ENCODE assay signal across 22 cellular contexts in the genomic region with DNA sequence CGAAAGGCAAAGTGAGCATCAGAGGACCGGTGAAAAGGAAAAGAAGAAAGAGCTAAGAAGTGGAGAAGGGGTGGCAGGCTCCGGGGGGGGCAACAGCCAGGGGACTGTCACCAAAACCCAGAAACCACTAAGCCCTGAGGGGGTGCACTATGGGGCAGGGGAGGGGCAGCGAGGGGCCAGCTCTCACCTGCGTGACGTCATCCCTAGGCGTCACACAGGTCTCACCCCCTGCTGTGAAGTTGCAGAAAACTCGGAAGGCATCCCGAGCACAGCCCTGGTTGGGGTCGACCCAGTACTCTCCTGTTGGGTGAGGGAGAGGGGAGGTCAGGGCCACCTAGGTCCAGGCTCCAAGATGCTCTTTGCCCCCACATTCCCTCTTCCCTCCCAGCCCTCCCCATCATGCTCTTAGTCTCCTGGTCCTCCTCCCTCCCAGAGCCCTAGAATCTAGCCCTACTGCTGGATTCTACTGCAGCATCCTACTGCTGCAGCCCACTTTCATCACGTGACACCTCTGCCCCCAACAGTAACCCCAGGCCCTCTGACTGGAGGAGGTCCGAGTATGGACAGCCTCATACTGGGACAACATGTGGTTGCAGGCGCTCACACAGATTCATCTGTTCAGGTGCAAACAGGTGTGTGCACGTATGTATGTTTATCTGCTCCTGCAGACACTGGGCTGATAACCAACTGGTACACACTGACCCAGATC. TPM values are rescaled to one million over a fixed set of nuclear protein-coding genes. Genes with fewer than 3 reads are reported as not detected.
DNase-seq lines count a peak whose midpoint lies in the region; ATAC-seq, FAIRE-seq and TF ChIP-seq lines count a peak whose summit lies in the region.
"Had no signal": no experiment of that assay in that cellular context is flagged by ENCODE, and none has a peak within 500 bp of the region (broad histone marks: within the 10 kb centered on the region; RNA-seq: fewer than 3 reads in every experiment).

No MANE protein-coding gene starts in this region.

- H2BK12ac ChIP-seq in H9 (ENCODE audit: insufficient read length, low read depth, low read length), result no peak overlapping the region

- no peaks in the 10 kb centered on the region for H3K9me3 ChIP-seq in HepG2 (ENCODE audit: low read length)
- H3K9me3 ChIP-seq in right lobe of liver, result no peaks in the 10 kb centered on the region
- no peaks in the 10 kb centered on the region for H3K9me3 ChIP-seq in endodermal cell (ENCODE audit: control insufficient read depth, low read length)
- H3K9me3 ChIP-seq in H9 (ENCODE audit: control insufficient read depth, low read depth, low read length), result no peaks in the 10 kb centered on the region
- H3K9me3 ChIP-seq: A549; BLaER1 treated with 17β-estradiol and CSF1 and Interleukin-3, amounts not matched to agents 10 nM and 100 nM; SJCRH30 had no signal

- H3K4me3 ChIP-seq in HepG2 (replicated peaks in 1 of 3; ENCODE audit: insufficient read depth in 1 of 3, low read depth in 2 of 3, low read length in 3 of 3) (no peak overlapping the region), right lobe of liver (no peak overlapping the region), endodermal cell (ENCODE audit: low read length) (no peak overlapping the region)
- H3K4me3 ChIP-seq: A549; BLaER1 treated with 17β-estradiol and CSF1 and Interleukin-3, amounts not matched to agents 10 nM and 100 nM; GM23248; PC-9; SJCRH30 had no signal

- no peak overlapping the region for H3K23ac ChIP-seq in H9 (ENCODE audit: insufficient read length, low read depth, low read length)

- no peak overlapping the region for H3K4ac ChIP-seq in H9 (ENCODE audit: low read depth, low read length)

- no peaks in the 10 kb centered on the region for H4K20me1 ChIP-seq in HepG2 (ENCODE audit: insufficient read depth, low read length)
- H4K20me1 ChIP-seq in H9 (ENCODE audit: control insufficient read depth, insufficient read depth, insufficient read length), result peaks cover 3% of the 10 kb centered on the region
- H4K20me1 ChIP-seq: BLaER1 treated with 17β-estradiol and CSF1 and Interleukin-3, amounts not matched to agents 10 nM and 100 nM had no signal

- no peak for TF ChIP-seq CTCF in HepG2 (CRISPR knock-in tag; IDR thresholded peaks at IDR 0.05)
- TF ChIP-seq CTCF in right lobe of liver (IDR thresholded peaks at IDR 0.05), result no peak
- no peak for TF ChIP-seq CTCF in endodermal cell (conservative IDR thresholded peaks at IDR 0.05)
- TF ChIP-seq CTCF in H9 (conservative IDR thresholded peaks at IDR 0.05), result no peak

- H3K27ac ChIP-seq in HepG2 (ENCODE audit: extremely low read length, insufficient read depth, low read length), result no peak overlapping the region
- no peak overlapping the region for H3K27ac ChIP-seq in right lobe of liver
- no peak overlapping the region for H3K27ac ChIP-seq in endodermal cell (ENCODE audit: low read depth, low read length)
- H3K27ac ChIP-seq in H9 (ENCODE audit: insufficient read length, low read depth, low read length), result no peak overlapping the region
- H3K27ac ChIP-seq: A549; BLaER1 treated with 17β-estradiol and CSF1 and Interleukin-3, amounts not matched to agents 10 nM and 100 nM; GM23248; PC-9; SJCRH30 had no signal

- no peak overlapping the region for H4K91ac ChIP-seq in H9 (ENCODE audit: insufficient read length, low read depth, low read length)

- in situ Hi-C loops in HepG2 (cut with HindIII; ENCODE audit: extremely low pct_ligation_motif_present, low pct_unique_long_range_greater_than_20kb), result loop anchor here (5.0 to 10.0 kb wide), 2 partner anchors 82 to 150 kb away; no protein-coding TSS in a partner anchor

- H3K4me1 ChIP-seq in HepG2 (ENCODE audit: insufficient read depth, low read length) (peaks cover 23% of the 10 kb centered on the region), right lobe of liver (peaks cover 0 to 4% (median 0%) of the 10 kb centered on the region in 4 donors), endodermal cell (ENCODE audit: control insufficient read depth, insufficient read depth, low read length) (no peaks in the 10 kb centered on the region), H9 (ENCODE audit: insufficient read depth, low read length) (no peaks in the 10 kb centered on the region; the same call in 1 of the 2 replicates)

- no peak overlapping the region for H3K18ac ChIP-seq in H9 (ENCODE audit: insufficient read length, low read depth, low read length)

- FAIRE-seq in HepG2 (lab: Jason Lieb, UNC), result no peak
- FAIRE-seq: A549, D721Med, GM12891, GM18507 had no signal

- no peaks in the 10 kb centered on the region for H3K79me1 ChIP-seq in H9 (ENCODE audit: insufficient read depth, low read depth, low read length, poor library complexity, severe bottlenecking)

- no TSS peak for BruUV-seq in HepG2 (replicated peaks; lab: Mats Ljungman, UMichigan)

- H3K27ac Mint-ChIP-seq in endodermal cell (no peak overlapping the region), H9 (peak overlapping the region in 1 of 3 experiments; percentile 64; a peak in 1 of 7 replicates)
- H3K27ac Mint-ChIP-seq: HFFc6 had no signal

- H3K79me2 ChIP-seq in HepG2 (ENCODE audit: insufficient read depth, low read length), result no peaks in the 10 kb centered on the region
- no peaks in the 10 kb centered on the region for H3K79me2 ChIP-seq in H9 (ENCODE audit: insufficient read depth, low read length)

- H3K9me3 Mint-ChIP-seq in endodermal cell, result no peaks in the 10 kb centered on the region
- H3K9me3 Mint-ChIP-seq in H9, result no peaks in the 10 kb centered on the region
- H3K9me3 Mint-ChIP-seq: CD8-positive, alpha-beta memory T cell; HFFc6 had no signal

- intact Hi-C loops in HepG2 (cut with micrococcal nuclease; ENCODE audit: unreplicated experiment) (no loop called here), right lobe of liver (cut with DNase I) (loop anchor here (5.0 to 10.0 kb wide), 2 partner anchors 80 to 82 kb away; no protein-coding TSS in a partner anchor)

- peaks cover 5% of the 10 kb centered on the region for H3K23me2 ChIP-seq in H9 (ENCODE audit: insufficient read length, low read depth, low read length, poor library complexity, severe bottlenecking)

- no peak for TF ChIP-seq POLR2A in HepG2 (IDR thresholded peaks at IDR 0.05; ENCODE audit: insufficient read depth in 1 of 2, low read depth in 2 of 2, low read length in 2 of 2)
- TF ChIP-seq POLR2A in right lobe of liver (IDR thresholded peaks at IDR 0.05), result no peak

- peaks cover 6 to 23% of the 10 kb centered on the region in 2 experiments; a peak in 4 of 5 replicates for H3K27me3 ChIP-seq in HepG2 (ENCODE audit: control insufficient read depth in 1 of 2, insufficient read depth in 2 of 2, low read length in 2 of 2)
- no peaks in the 10 kb centered on the region for H3K27me3 ChIP-seq in right lobe of liver
- peaks cover 15% of the 10 kb centered on the region for H3K27me3 ChIP-seq in endodermal cell (ENCODE audit: control insufficient read depth, insufficient read depth, low read length, poor library complexity, severe bottlenecking)
- H3K27me3 ChIP-seq in H9 (ENCODE audit: insufficient read depth, low read length), result peaks cover 2% of the 10 kb centered on the region; the same call in 1 of the 2 replicates
- H3K27me3 ChIP-seq: BLaER1 treated with 17β-estradiol and CSF1 and Interleukin-3, amounts not matched to agents 10 nM and 100 nM; SJCRH30 had no signal

- H3K4me3 Mint-ChIP-seq in endodermal cell (no peak overlapping the region), H9 (no peak overlapping the region)
- H3K4me3 Mint-ChIP-seq: HFFc6 had no signal

- no peaks in the 10 kb centered on the region for H3K36me3 ChIP-seq in HepG2 (replicated peaks in 1 of 2; ENCODE audit: control insufficient read depth in 1 of 2, insufficient read depth in 2 of 2, low read length in 2 of 2)
- no peaks in the 10 kb centered on the region for H3K36me3 ChIP-seq in right lobe of liver
- no peaks in the 10 kb centered on the region for H3K36me3 ChIP-seq in endodermal cell (ENCODE audit: control insufficient read depth, insufficient read depth, low read length)
- H3K36me3 ChIP-seq: BLaER1 treated with 17β-estradiol and CSF1 and Interleukin-3, amounts not matched to agents 10 nM and 100 nM; SJCRH30 had no signal

- no peaks in the 10 kb centered on the region for H3K36me3 Mint-ChIP-seq in endodermal cell (ENCODE audit: low read depth)
- H3K36me3 Mint-ChIP-seq in H9 (ENCODE audit: insufficient read depth in 1 of 3, low read depth in 3 of 3), result no peaks in the 10 kb centered on the region
- H3K36me3 Mint-ChIP-seq: CD8-positive, alpha-beta memory T cell had no signal

- no peak overlapping the region for H3K14ac ChIP-seq in H9 (ENCODE audit: insufficient read depth, low read length)

- H3K4me1 Mint-ChIP-seq in endodermal cell, result no peaks in the 10 kb centered on the region
- H3K4me1 Mint-ChIP-seq in H9, result peaks cover 23 to 30% of the 10 kb centered on the region in 2 experiments

- no peak overlapping the region for H4K5ac ChIP-seq in H9 (ENCODE audit: insufficient read length, low read depth, low read length)

- H3K9ac ChIP-seq in HepG2 (ENCODE audit: insufficient read depth, low read depth, low read length) (no peak overlapping the region), endodermal cell (ENCODE audit: extremely low read depth, low read length, poor library complexity, severe bottlenecking) (no peak overlapping the region), H9 (ENCODE audit: extremely low read depth, insufficient read length, low read length) (no peak overlapping the region)
- H3K9ac ChIP-seq: BLaER1 treated with 17β-estradiol and CSF1 and Interleukin-3, amounts not matched to agents 10 nM and 100 nM; GM23248 had no signal

- H2AFZ ChIP-seq in HepG2 (ENCODE audit: low read length), result no peak overlapping the region
- H2AFZ ChIP-seq in H9 (ENCODE audit: low read length), result no peak overlapping the region
- H2AFZ ChIP-seq: GM23248, PC-9 had no signal

- no peak overlapping the region for H2BK5ac ChIP-seq in H9 (ENCODE audit: insufficient read length, low read length)

- H2BK120ac ChIP-seq in H9 (ENCODE audit: low read depth, low read length, poor library complexity, severe bottlenecking), result no peak overlapping the region

- H3K4me2 ChIP-seq in HepG2 (ENCODE audit: low read depth, low read length), result no peak overlapping the region
- no peak overlapping the region for H3K4me2 ChIP-seq in H9 (ENCODE audit: insufficient read depth, insufficient read length, low read length)
- H3K4me2 ChIP-seq: A549, PC-9 had no signal

- TF ChIP-seq EP300 in HepG2 (IDR thresholded peaks at IDR 0.05; ENCODE audit: low read depth in 2 of 2, low read length in 2 of 2), result no peak
- no peak for TF ChIP-seq EP300 in HepG2 (CRISPR knock-in tag; IDR thresholded peaks at IDR 0.05; ENCODE audit: borderline replicate concordance)

- H2BK15ac ChIP-seq in H9 (ENCODE audit: low read depth, low read length), result no peak overlapping the region

- no peak for ATAC-seq in HepG2
- no peak for ATAC-seq in right lobe of liver
- no peak for ATAC-seq in GM21447 (IDR thresholded peaks at IDR 0.05; ENCODE audit: unreplicated experiment)
- ATAC-seq: A549 had no signal

- CTCF ChIA-PET in HepG2 (lab: Yijun Ruan, JAX; ENCODE audit: low intra/inter-chr PET ratio, low total read pairs), result no interaction called here

- H4K8ac ChIP-seq in H9 (replicated peaks; ENCODE audit: insufficient read length, low read depth, low read length), result no peak overlapping the region

- no peak overlapping the region for H3K56ac ChIP-seq in H9 (ENCODE audit: insufficient read length, low read depth, low read length)

- DNase-seq in HepG2 (ENCODE audit: low spot score) (no peak), right lobe of liver (no peak), endodermal cell (peak; percentile 45), H9 (no peak)
- DNase-seq in stimulated activated CD4-positive, alpha-beta T cell treated with anti-CD3 and anti-CD28 coated beads, Interleukin-2, amount 100 ng/mL, for 48 hours, result no peak
- DNase-seq: CD8-positive, alpha-beta memory T cell; GDM1; GM23248; HFFc6; NCI-H1048; NCI-H1436 treated with DMSO at 0.1 percent for 48 hours; NCI-H2081 treated with DMSO at 0.1 percent for 48 hours; NCI-H510A; NCI-H82; PC-9; SJCRH30 had no signal

- no peak overlapping the region for H2AK5ac ChIP-seq in H9 (ENCODE audit: insufficient read length, low read length)

- no peak overlapping the region for H2BK20ac ChIP-seq in H9 (ENCODE audit: low read depth, low read length, poor library complexity, severe bottlenecking)

- H3K27me3 Mint-ChIP-seq in endodermal cell (ENCODE audit: insufficient read depth), result peaks cover 37% of the 10 kb centered on the region
- H3K27me3 Mint-ChIP-seq in H9 (ENCODE audit: low read depth), result peaks cover 37% of the 10 kb centered on the region

- H3T11ph ChIP-seq in H9 (ENCODE audit: low read length), result no peak overlapping the region

- POLR2A ChIA-PET in HepG2 (lab: Yijun Ruan, JAX), result interaction anchor here (1.3 kb wide), 1 partner anchor 84 kb away, joined by 5 read pairs; no protein-coding TSS in a partner anchor

- no peak for TF ChIP-seq RAD21 in HepG2 (CRISPR knock-in tag; IDR thresholded peaks at IDR 0.05)

- 48% methylated on average over 9 of the region's 14 CpGs for WGBS in HepG2 (ENCODE audit: low lambda C conversion rate)
- WGBS in right lobe of liver (ENCODE audit: insufficient coverage, low coverage, low lambda C conversion rate, missing lambda C conversion rate), result 43% methylated on average over 6 of the region's 14 CpGs
- 76 to 91% methylated on average over 7 to 14 of the region's 14 CpGs for WGBS in endodermal cell (ENCODE audit: insufficient coverage in 1 of 2, insufficient read length in 1 of 2), 2 experiments
- WGBS in H9 (ENCODE audit: extremely low coverage, insufficient read length, low lambda C conversion rate), result no CpG with 5 or more reads among the region's 14 CpGs

RNA-seq across cellular contexts. Expression of a gene that starts 27.4 kb away (rescaled TPM):
- 0.29 and 0.55 TPM in 2 replicates for total RNA-seq in HepG2 (2016; rRNA removed; fragmentation: Illumina TruSeq; extraction: Trizol)
- 0.10 TPM in 1 of 2 replicates, not detected in the other for total RNA-seq in HepG2 (2016; cell fraction: cytosol; rRNA removed; fragmentation: Illumina TruSeq; extraction: Trizol; ENCODE audit: low read depth)
- total RNA-seq in HepG2 (2016; cell fraction: insoluble cytoplasmic fraction; rRNA removed; fragmentation: Illumina TruSeq; extraction: Trizol), result 0.12 and 0.67 TPM in 2 replicates
- 0.45 TPM in 1 of 2 replicates, not detected in the other for total RNA-seq in HepG2 (2016; cell fraction: membrane; rRNA removed; fragmentation: Illumina TruSeq; extraction: Trizol)
- 1.0 and 1.1 TPM in 2 replicates for total RNA-seq in HepG2 (2016; cell fraction: nucleus; rRNA removed; fragmentation: Illumina TruSeq; extraction: Trizol)
- polyA plus RNA-seq in HepG2 (2011; rRNA removed), result 0.55 and 0.73 TPM in 2 replicates
- 0.13 and 0.18 TPM in 2 replicates for polyA plus RNA-seq in HepG2 (2011; cell fraction: cytosol; rRNA removed)
- polyA plus RNA-seq in HepG2 (2011; cell fraction: nucleus; rRNA removed), result 5.9 and 6.2 TPM in 2 replicates
- polyA plus RNA-seq in HepG2 (2012), result 0.97 and 1.9 TPM in 2 replicates
- 0.21 and 0.24 TPM in 2 replicates for polyA plus RNA-seq in HepG2 (2016; cell fraction: cytosol; fragmentation: Illumina TruSeq; extraction: Trizol; ENCODE audit: low read depth)
- polyA plus RNA-seq in HepG2 (2016; cell fraction: insoluble cytoplasmic fraction; fragmentation: Illumina TruSeq; extraction: Trizol; ENCODE audit: low read depth), result 0.15 and 0.42 TPM in 2 replicates
- polyA plus RNA-seq in HepG2 (2016; cell fraction: membrane; fragmentation: Illumina TruSeq; extraction: Trizol; ENCODE audit: low read depth), result 0.21 TPM in 2 replicates
- polyA plus RNA-seq in HepG2 (2016; cell fraction: nucleus; fragmentation: Illumina TruSeq; extraction: Trizol; ENCODE audit: insufficient read depth, low read depth), result 3.7 and 4.5 TPM in 2 replicates
- polyA minus RNA-seq in HepG2 (2011; rRNA and poly(A)+ RNA removed; ENCODE audit: low replicate concordance), result 0.20 and 1.1 TPM in 2 replicates
- polyA minus RNA-seq in HepG2 (2011; cell fraction: cytosol; rRNA and poly(A)+ RNA removed), result 0.44 TPM in 1 of 2 replicates, not detected in the other
- polyA minus RNA-seq in HepG2 (2011; cell fraction: nucleus; rRNA and poly(A)+ RNA removed), result 0.52 and 0.75 TPM in 2 replicates
- 1 to 10 TPM in 1 of 6 experiments, under 1 TPM in 5; 0.06 to 1.4 (median 0.61) TPM for total RNA-seq in right lobe of liver
- 1 to 10 TPM; 1.3 to 2.8 TPM for total RNA-seq in endodermal cell
- 17.6 TPM for polyA plus RNA-seq in endodermal cell (2013, experiment 1 of 2)
- 13.1 TPM for polyA plus RNA-seq in endodermal cell (2013, experiment 2 of 2)
- total RNA-seq in H9 (2021), result 2.0 and 2.3 TPM in 2 replicates
- polyA plus RNA-seq: CD8-positive, alpha-beta memory T cell had no signal

RNA-seq across cellular contexts. Expression of a gene that starts 35.6 kb away (rescaled TPM):
- total RNA-seq in HepG2 (2016; rRNA removed; fragmentation: Illumina TruSeq; extraction: Trizol) (21.2 and 26.7 TPM in 2 replicates), right lobe of liver (10 to 100 TPM; 10.1 to 28.2 (median 17.7) TPM), endodermal cell (10 to 100 TPM; 24.8 to 27.2 TPM), H9 (2021) (14.8 and 16.8 TPM in 2 replicates)
- total RNA-seq in HepG2 (2016; cell fraction: cytosol; rRNA removed; fragmentation: Illumina TruSeq; extraction: Trizol; ENCODE audit: low read depth), result 7.7 and 9.8 TPM in 2 replicates
- total RNA-seq in HepG2 (2016; cell fraction: insoluble cytoplasmic fraction; rRNA removed; fragmentation: Illumina TruSeq; extraction: Trizol), result 20.4 and 25.8 TPM in 2 replicates
- total RNA-seq in HepG2 (2016; cell fraction: membrane; rRNA removed; fragmentation: Illumina TruSeq; extraction: Trizol), result 11.0 and 11.2 TPM in 2 replicates
- total RNA-seq in HepG2 (2016; cell fraction: nucleus; rRNA removed; fragmentation: Illumina TruSeq; extraction: Trizol), result 24.9 and 30.1 TPM in 2 replicates
- 55.7 and 62.8 TPM in 2 replicates for polyA plus RNA-seq in HepG2 (2011; rRNA removed)
- 21.7 and 25.1 TPM in 2 replicates for polyA plus RNA-seq in HepG2 (2011; cell fraction: cytosol; rRNA removed)
- polyA plus RNA-seq in HepG2 (2011; cell fraction: nucleus; rRNA removed), result 251 and 306 TPM in 2 replicates
- polyA plus RNA-seq in HepG2 (2012), result 33.2 and 34.8 TPM in 2 replicates
- polyA plus RNA-seq in HepG2 (2016; cell fraction: cytosol; fragmentation: Illumina TruSeq; extraction: Trizol; ENCODE audit: low read depth), result 3.4 and 3.5 TPM in 2 replicates
- 18.6 and 21.0 TPM in 2 replicates for polyA plus RNA-seq in HepG2 (2016; cell fraction: insoluble cytoplasmic fraction; fragmentation: Illumina TruSeq; extraction: Trizol; ENCODE audit: low read depth)
- 8.2 and 8.4 TPM in 2 replicates for polyA plus RNA-seq in HepG2 (2016; cell fraction: membrane; fragmentation: Illumina TruSeq; extraction: Trizol; ENCODE audit: low read depth)
- 78.6 and 88.5 TPM in 2 replicates for polyA plus RNA-seq in HepG2 (2016; cell fraction: nucleus; fragmentation: Illumina TruSeq; extraction: Trizol; ENCODE audit: insufficient read depth, low read depth)
- polyA minus RNA-seq in HepG2 (2011; rRNA and poly(A)+ RNA removed; ENCODE audit: low replicate concordance), result 62.6 and 66.8 TPM in 2 replicates
- polyA minus RNA-seq in HepG2 (2011; cell fraction: cytosol; rRNA and poly(A)+ RNA removed), result 16.9 and 17.9 TPM in 2 replicates
- polyA minus RNA-seq in HepG2 (2011; cell fraction: nucleus; rRNA and poly(A)+ RNA removed), result 41.4 and 51.2 TPM in 2 replicates
- polyA plus RNA-seq in endodermal cell (2013, experiment 1 of 2), result 46.3 TPM
- 38.0 TPM for polyA plus RNA-seq in endodermal cell (2013, experiment 2 of 2)

RNA-seq across cellular contexts. Expression of a gene that starts 35.8 kb away (rescaled TPM):
- 127 and 229 TPM in 2 replicates for total RNA-seq in HepG2 (2016; rRNA removed; fragmentation: Illumina TruSeq; extraction: Trizol)
- 25.4 and 28.2 TPM in 2 replicates for total RNA-seq in HepG2 (2016; cell fraction: cytosol; rRNA removed; fragmentation: Illumina TruSeq; extraction: Trizol; ENCODE audit: low read depth)
- total RNA-seq in HepG2 (2016; cell fraction: insoluble cytoplasmic fraction; rRNA removed; fragmentation: Illumina TruSeq; extraction: Trizol), result 117 and 245 TPM in 2 replicates
- 69.2 and 73.5 TPM in 2 replicates for total RNA-seq in HepG2 (2016; cell fraction: membrane; rRNA removed; fragmentation: Illumina TruSeq; extraction: Trizol)
- total RNA-seq in HepG2 (2016; cell fraction: nucleus; rRNA removed; fragmentation: Illumina TruSeq; extraction: Trizol), result 168 and 183 TPM in 2 replicates
- polyA plus RNA-seq in HepG2 (2011; rRNA removed), result 142 and 181 TPM in 2 replicates
- 156 and 173 TPM in 2 replicates for polyA plus RNA-seq in HepG2 (2011; cell fraction: cytosol; rRNA removed)
- 155 and 160 TPM in 2 replicates for polyA plus RNA-seq in HepG2 (2011; cell fraction: nucleus; rRNA removed)
- polyA plus RNA-seq in HepG2 (2012), result 179 and 194 TPM in 2 replicates
- polyA plus RNA-seq in HepG2 (2016; cell fraction: cytosol; fragmentation: Illumina TruSeq; extraction: Trizol; ENCODE audit: low read depth), result 25.6 and 28.5 TPM in 2 replicates
- 134 and 143 TPM in 2 replicates for polyA plus RNA-seq in HepG2 (2016; cell fraction: insoluble cytoplasmic fraction; fragmentation: Illumina TruSeq; extraction: Trizol; ENCODE audit: low read depth)
- 52.6 and 58.2 TPM in 2 replicates for polyA plus RNA-seq in HepG2 (2016; cell fraction: membrane; fragmentation: Illumina TruSeq; extraction: Trizol; ENCODE audit: low read depth)
- 338 and 345 TPM in 2 replicates for polyA plus RNA-seq in HepG2 (2016; cell fraction: nucleus; fragmentation: Illumina TruSeq; extraction: Trizol; ENCODE audit: insufficient read depth, low read depth)
- polyA minus RNA-seq in HepG2 (2011; rRNA and poly(A)+ RNA removed; ENCODE audit: low replicate concordance), result 85.7 and 161 TPM in 2 replicates
- polyA minus RNA-seq in HepG2 (2011; cell fraction: cytosol; rRNA and poly(A)+ RNA removed), result 54.5 and 56.6 TPM in 2 replicates
- polyA minus RNA-seq in HepG2 (2011; cell fraction: nucleus; rRNA and poly(A)+ RNA removed), result 68.1 and 69.5 TPM in 2 replicates
- total RNA-seq in right lobe of liver, result 10 to 100 TPM; 33.5 to 61.4 (median 50.1) TPM
- total RNA-seq in endodermal cell, result 100 to 1,000 TPM; 123 to 163 TPM
- polyA plus RNA-seq in endodermal cell (2013, experiment 1 of 2), result 107 TPM
- polyA plus RNA-seq in endodermal cell (2013, experiment 2 of 2), result 105 TPM
- total RNA-seq in H9 (2021), result 105 and 107 TPM in 2 replicates

RNA-seq across cellular contexts. Expression of a gene that starts 39.6 kb away (rescaled TPM):
- total RNA-seq in HepG2 (2016; rRNA removed; fragmentation: Illumina TruSeq; extraction: Trizol), result 12.6 and 13.5 TPM in 2 replicates
- total RNA-seq in HepG2 (2016; cell fraction: cytosol; rRNA removed; fragmentation: Illumina TruSeq; extraction: Trizol; ENCODE audit: low read depth), result 2.7 and 4.8 TPM in 2 replicates
- total RNA-seq in HepG2 (2016; cell fraction: insoluble cytoplasmic fraction; rRNA removed; fragmentation: Illumina TruSeq; extraction: Trizol), result 13.4 and 15.0 TPM in 2 replicates
- 5.0 TPM in 2 replicates for total RNA-seq in HepG2 (2016; cell fraction: membrane; rRNA removed; fragmentation: Illumina TruSeq; extraction: Trizol)
- 6.0 and 8.0 TPM in 2 replicates for total RNA-seq in HepG2 (2016; cell fraction: nucleus; rRNA removed; fragmentation: Illumina TruSeq; extraction: Trizol)
- 20.1 and 21.6 TPM in 2 replicates for polyA plus RNA-seq in HepG2 (2011; rRNA removed)
- 25.2 and 35.5 TPM in 2 replicates for polyA plus RNA-seq in HepG2 (2011; cell fraction: cytosol; rRNA removed)
- 57.9 and 67.9 TPM in 2 replicates for polyA plus RNA-seq in HepG2 (2011; cell fraction: nucleus; rRNA removed)
- polyA plus RNA-seq in HepG2 (2012), result 10.8 and 13.9 TPM in 2 replicates
- polyA plus RNA-seq in HepG2 (2016; cell fraction: cytosol; fragmentation: Illumina TruSeq; extraction: Trizol; ENCODE audit: low read depth), result 3.8 and 4.0 TPM in 2 replicates
- 14.2 and 14.6 TPM in 2 replicates for polyA plus RNA-seq in HepG2 (2016; cell fraction: insoluble cytoplasmic fraction; fragmentation: Illumina TruSeq; extraction: Trizol; ENCODE audit: low read depth)
- polyA plus RNA-seq in HepG2 (2016; cell fraction: membrane; fragmentation: Illumina TruSeq; extraction: Trizol; ENCODE audit: low read depth), result 4.5 and 4.8 TPM in 2 replicates
- polyA plus RNA-seq in HepG2 (2016; cell fraction: nucleus; fragmentation: Illumina TruSeq; extraction: Trizol; ENCODE audit: insufficient read depth, low read depth), result 12.8 and 15.0 TPM in 2 replicates
- polyA minus RNA-seq in HepG2 (2011; rRNA and poly(A)+ RNA removed; ENCODE audit: low replicate concordance), result 12.8 and 27.4 TPM in 2 replicates
- 4.9 and 5.1 TPM in 2 replicates for polyA minus RNA-seq in HepG2 (2011; cell fraction: cytosol; rRNA and poly(A)+ RNA removed)
- polyA minus RNA-seq in HepG2 (2011; cell fraction: nucleus; rRNA and poly(A)+ RNA removed), result 4.2 and 5.5 TPM in 2 replicates
- 10 to 100 TPM; 14.3 to 39.8 (median 33.8) TPM for total RNA-seq in right lobe of liver
- total RNA-seq in endodermal cell, result 1 to 10 TPM; 5.7 to 6.8 TPM
- polyA plus RNA-seq in endodermal cell (2013, experiment 1 of 2), result 13.2 TPM
- polyA plus RNA-seq in endodermal cell (2013, experiment 2 of 2), result 12.2 TPM
- 5.5 and 7.1 TPM in 2 replicates for total RNA-seq in H9 (2021)

RNA-seq across cellular contexts. Expression of a gene that starts 43.5 kb away (rescaled TPM):
- total RNA-seq in HepG2 (2016; rRNA removed; fragmentation: Illumina TruSeq; extraction: Trizol), result 19.8 and 23.9 TPM in 2 replicates
- 10.0 and 10.7 TPM in 2 replicates for total RNA-seq in HepG2 (2016; cell fraction: cytosol; rRNA removed; fragmentation: Illumina TruSeq; extraction: Trizol; ENCODE audit: low read depth)
- total RNA-seq in HepG2 (2016; cell fraction: insoluble cytoplasmic fraction; rRNA removed; fragmentation: Illumina TruSeq; extraction: Trizol), result 18.4 and 25.4 TPM in 2 replicates
- 17.3 and 21.2 TPM in 2 replicates for total RNA-seq in HepG2 (2016; cell fraction: membrane; rRNA removed; fragmentation: Illumina TruSeq; extraction: Trizol)
- total RNA-seq in HepG2 (2016; cell fraction: nucleus; rRNA removed; fragmentation: Illumina TruSeq; extraction: Trizol), result 12.2 and 16.1 TPM in 2 replicates
- polyA plus RNA-seq in HepG2 (2011; rRNA removed), result 33.6 and 42.9 TPM in 2 replicates
- 23.2 and 29.0 TPM in 2 replicates for polyA plus RNA-seq in HepG2 (2011; cell fraction: cytosol; rRNA removed)
- polyA plus RNA-seq in HepG2 (2011; cell fraction: nucleus; rRNA removed), result 93.0 and 104 TPM in 2 replicates
- 32.2 and 34.6 TPM in 2 replicates for polyA plus RNA-seq in HepG2 (2012)
- polyA plus RNA-seq in HepG2 (2016; cell fraction: cytosol; fragmentation: Illumina TruSeq; extraction: Trizol; ENCODE audit: low read depth), result 14.4 and 19.7 TPM in 2 replicates
- polyA plus RNA-seq in HepG2 (2016; cell fraction: insoluble cytoplasmic fraction; fragmentation: Illumina TruSeq; extraction: Trizol; ENCODE audit: low read depth), result 31.5 and 40.1 TPM in 2 replicates
- 23.8 and 28.0 TPM in 2 replicates for polyA plus RNA-seq in HepG2 (2016; cell fraction: membrane; fragmentation: Illumina TruSeq; extraction: Trizol; ENCODE audit: low read depth)
- polyA plus RNA-seq in HepG2 (2016; cell fraction: nucleus; fragmentation: Illumina TruSeq; extraction: Trizol; ENCODE audit: insufficient read depth, low read depth), result 56.0 and 58.2 TPM in 2 replicates
- 22.4 and 30.2 TPM in 2 replicates for polyA minus RNA-seq in HepG2 (2011; rRNA and poly(A)+ RNA removed; ENCODE audit: low replicate concordance)
- 10.9 and 13.5 TPM in 2 replicates for polyA minus RNA-seq in HepG2 (2011; cell fraction: cytosol; rRNA and poly(A)+ RNA removed)
- 8.4 and 9.9 TPM in 2 replicates for polyA minus RNA-seq in HepG2 (2011; cell fraction: nucleus; rRNA and poly(A)+ RNA removed)
- total RNA-seq in right lobe of liver, result 10 to 100 TPM in 4 of 6 experiments, 1 to 10 TPM in 2; 7.5 to 21.3 (median 19.7) TPM
- total RNA-seq in endodermal cell, result 10 to 100 TPM; 31.0 to 31.8 TPM
- polyA plus RNA-seq in endodermal cell (2013, experiment 1 of 2), result 65.4 TPM
- polyA plus RNA-seq in endodermal cell (2013, experiment 2 of 2), result 55.9 TPM
- 29.8 and 31.0 TPM in 2 replicates for total RNA-seq in H9 (2021)
